In the genomic region with DNA sequence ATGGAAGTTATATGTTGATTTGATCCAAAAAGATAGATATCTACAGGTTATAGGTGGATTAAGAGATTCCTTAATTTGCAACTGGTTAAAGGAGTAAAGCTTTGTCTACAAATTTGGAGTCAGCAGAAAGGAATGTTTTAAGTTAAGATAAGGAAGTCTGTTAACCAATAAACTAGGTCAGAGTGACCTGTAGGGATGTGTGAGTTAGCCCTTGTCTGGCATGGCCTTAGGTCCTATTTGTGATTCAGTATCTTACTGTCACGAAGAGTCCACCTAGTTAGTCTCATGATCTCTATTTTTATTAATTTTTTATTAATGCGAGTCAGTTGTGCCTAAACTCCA, we compare ENCODE assay signal across 15 cellular contexts.
DNase-seq lines count a peak whose midpoint lies in the region; ATAC-seq, FAIRE-seq and TF ChIP-seq lines count a peak whose summit lies in the region.
"Had no signal": no experiment of that assay in that cellular context is flagged by ENCODE, and none has a peak within 500 bp of the region (broad histone marks: within the 10 kb centered on the region; RNA-seq: fewer than 3 reads in every experiment).

No MANE protein-coding gene starts in this region.

- intact Hi-C loops in lower leg skin (cut with DNase I; ENCODE audit: low total_unique reads), result no loop called here

- DNase-seq in AG09309 (ENCODE audit: low read depth) (peak; percentile 67), HT1080 (ENCODE audit: low read depth) (peak; percentile 49), astrocyte of the hippocampus (ENCODE audit: low read depth, low spot score) (peak; percentile 43), iris pigment epithelial cell (ENCODE audit: low read depth) (peak; percentile 46), lower leg skin (ENCODE audit: low spot score in 2 of 2) (no peak), NCI-H82 (lab: John Stamatoyannopoulos, UW) (no peak), frontal cortex (ENCODE audit: low spot score in 2 of 2) (no peak)
- DNase-seq: activated naive CD8-positive, alpha-beta T cell treated with anti-CD3 and anti-CD28 coated beads, Interleukin-2, amount 10 ng/mL, durations not matched to agents 7 days and 5 days; activated T-cell treated with anti-CD3 and anti-CD28 coated beads, Interleukin-2, amount 50 U/mL, for 1 hour; colonic mucosa; NCI-H1048; transverse colon had no signal

- WGBS in lower leg skin, 2 donors, result 85 to 88% methylated on average over 2 of the region's 2 CpGs

- no peak for TF ChIP-seq POLR2A in lower leg skin (IDR thresholded peaks at IDR 0.05)

- TF ChIP-seq CTCF in AG09309 (IDR thresholded peaks at IDR 0.05; ENCODE audit: control insufficient read depth, insufficient read depth, low read depth, low read length, missing control alignments) (no peak), lower leg skin (IDR thresholded peaks at IDR 0.05) (no peak)

- FAIRE-seq in frontal cortex (lab: Jason Lieb, UNC), result no peak

- no peak overlapping the region for H3K4me3 ChIP-seq in AG09309 (ENCODE audit: control insufficient read depth, low read depth, low read length)
- H3K4me3 ChIP-seq in lower leg skin (ENCODE audit: low read depth, poor library complexity, severe bottlenecking), result no peak overlapping the region
- H3K4me3 ChIP-seq: colonic mucosa, lung, transverse colon had no signal

- ATAC-seq in HG02763 (IDR thresholded peaks at IDR 0.05; ENCODE audit: unreplicated experiment), result no peak
- ATAC-seq: stimulated activated effector memory CD8-positive, alpha-beta T cell treated with anti-CD3 and anti-CD28 coated beads, Interleukin-12 subunit alpha, Interleukin-12 subunit beta, amount 100 ng/mL, for 72 hours had no signal

Comparison
In these comparisons a context has a peak if more than half of its experiments do, and no peak if none do; other contexts are left out.
1. DNase-seq: peak in AG09309 (single experiment), HT1080 (single experiment), astrocyte of the hippocampus (single experiment) and iris pigment epithelial cell (single experiment); none in lower leg skin (0 of 2), NCI-H82 (single experiment) and frontal cortex (0 of 2).